In genomic region chr9:38142201-38142600, GRCh38 we compare ENCODE assay signal across 1 cellular context.
TF ChIP-seq lines count a peak whose summit lies in the region.

No MANE protein-coding gene starts in this region.

TF ChIP-seq in HCT116, 20 proteins besides CTCF, POLR2A, EP300 and RAD21 (continued from another document):
- TF ChIP-seq REST (IDR thresholded peaks at IDR 0.05; ENCODE audit: low read depth) (no peak), ZFX (IDR thresholded peaks at IDR 0.05) (no peak), TCF7L2 (IDR thresholded peaks at IDR 0.05; ENCODE audit: borderline replicate concordance, extremely low read depth, insufficient read depth, insufficient read length) (no peak), ZBTB33 (IDR thresholded peaks at IDR 0.05; ENCODE audit: extremely low read depth, insufficient replicate concordance, low read length) (no peak)
